Comparison of ENCODE assay signal across 13 cellular contexts in genomic region chr2:68911246-68911645, GRCh38. TPM values are rescaled to one million over a fixed set of nuclear protein-coding genes. Genes with fewer than 3 reads are reported as not detected.
"Had no signal": no experiment of that assay in that cellular context is flagged by ENCODE, and none has a peak within 500 bp of the region (broad histone marks: within the 10 kb centered on the region; RNA-seq: fewer than 3 reads in every experiment).

No MANE protein-coding gene starts in this region.

- H3K4me1 Mint-ChIP-seq: neural crest cell had no signal

- H3K27me3 Mint-ChIP-seq: T-cell had no signal

- DNase-seq: activated effector memory CD4-positive, alpha-beta T cell treated with anti-CD3 and anti-CD28 coated beads, Interleukin-2, amount 50 U/mL, for 16 hours; activated T-cell treated with anti-CD3 and anti-CD28 coated beads, Interleukin-2, amount 50 U/mL, for 4 hours; aorta; foreskin melanocyte; heart left ventricle; islet precursor cell; left ventricle myocardium inferior; pancreas; T-cell; tibial artery; uterus had no signal

- H3K27me3 ChIP-seq: heart left ventricle, pancreas, tibial artery, uterus had no signal

- H3K9me3 Mint-ChIP-seq: activated T-cell treated with anti-CD3 and anti-CD28 coated beads, Interleukin-2, amount 50 U/mL, for 4 hours; neural crest cell; T-cell had no signal

- ATAC-seq: activated T-cell treated with anti-CD3 and anti-CD28 coated beads, Interleukin-2, amount 50 U/mL, for 4 hours; heart left ventricle; pancreas; T-cell had no signal

- H3K27ac ChIP-seq: heart left ventricle, left ventricle myocardium inferior, pancreas, tibial artery, uterus had no signal

- H3K36me3 Mint-ChIP-seq: T-cell had no signal

- H3K4me3 ChIP-seq: heart left ventricle, left ventricle myocardium inferior, pancreas, skin epidermis, tibial artery, uterus had no signal

- H3K4me3 Mint-ChIP-seq: activated T-cell treated with anti-CD3 and anti-CD28 coated beads, Interleukin-2, amount 50 U/mL, for 4 hours; neural crest cell; T-cell had no signal

- H3K9me3 ChIP-seq: heart left ventricle, left ventricle myocardium inferior, pancreas, tibial artery, uterus had no signal

- H3K4me1 ChIP-seq: uterus had no signal

- H3K36me3 ChIP-seq: heart left ventricle, left ventricle myocardium inferior, pancreas, tibial artery, uterus had no signal

RNA-seq across cellular contexts. Expression of gene BMP10, which starts 40.0 kb away (rescaled TPM):
- total RNA-seq: activated T-cell treated with anti-CD3 and anti-CD28 coated beads, Interleukin-2, amount 50 U/mL, for 4 hours; aorta; neural crest cell; pancreas; T-cell; uterus had no signal
- polyA plus RNA-seq: aorta, heart left ventricle, pancreas had no signal

RNA-seq across cellular contexts. Expression of gene GKN2, which starts 41.4 kb away (rescaled TPM):
- total RNA-seq: activated T-cell treated with anti-CD3 and anti-CD28 coated beads, Interleukin-2, amount 50 U/mL, for 4 hours; aorta; heart left ventricle; left ventricle myocardium inferior; neural crest cell; T-cell; uterus had no signal
- polyA plus RNA-seq: heart left ventricle had no signal
